Comparison of ENCODE assay signal across 1 cellular context in the genomic region with DNA sequence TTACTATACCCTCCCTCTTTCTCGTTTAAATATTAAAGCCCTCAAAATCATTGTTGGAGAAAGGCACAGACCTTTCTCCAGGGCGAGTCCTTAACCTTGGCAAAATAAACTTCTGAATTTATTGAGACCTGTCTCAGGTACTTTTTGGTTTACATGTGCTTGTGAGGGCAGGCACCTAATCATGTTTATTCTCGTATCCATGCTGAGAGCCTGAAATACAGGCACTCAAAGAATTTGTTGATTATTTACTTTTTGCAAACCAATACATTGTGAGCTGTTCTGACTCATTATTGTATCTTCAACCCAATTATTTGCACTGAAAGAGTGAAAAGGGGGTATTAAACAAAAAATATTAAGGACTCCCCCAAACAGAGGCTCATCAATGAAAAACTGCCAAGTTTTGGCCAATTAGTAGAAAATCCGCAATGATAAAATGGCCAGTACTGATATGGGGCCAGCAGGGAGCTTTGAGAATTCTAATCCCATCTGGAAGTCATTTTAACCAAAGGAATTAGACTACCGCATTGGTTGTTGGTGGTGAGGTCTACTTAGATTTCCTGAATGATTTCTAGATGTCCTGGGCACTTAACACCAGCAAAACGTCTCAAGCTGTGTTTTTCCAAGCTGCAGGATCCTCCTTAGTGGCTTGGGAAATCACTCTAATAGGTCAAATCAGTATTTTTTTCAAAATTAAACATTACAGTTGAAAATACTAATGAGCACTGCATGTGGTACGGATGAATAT.
TF ChIP-seq lines count a peak whose summit lies in the region.

No MANE protein-coding gene starts in this region.

TF ChIP-seq in IMR-90, 13 proteins besides CTCF, POLR2A, EP300 and RAD21:
- TF ChIP-seq CEBPB (IDR thresholded peaks at IDR 0.05; ENCODE audit: low read depth, low read length) (no peak), SMC3 (IDR thresholded peaks at IDR 0.05; ENCODE audit: low read depth, low read length) (no peak), CHD1 (IDR thresholded peaks at IDR 0.05; ENCODE audit: low read depth, low read length) (no peak), RFX5 (IDR thresholded peaks at IDR 0.05; ENCODE audit: low read depth, low read length) (no peak), MXI1 (IDR thresholded peaks at IDR 0.05; ENCODE audit: borderline replicate concordance, low read depth, low read length) (no peak), RCOR1 (IDR thresholded peaks at IDR 0.05; ENCODE audit: insufficient replicate concordance, low read length) (no peak), MAZ (IDR thresholded peaks at IDR 0.05; ENCODE audit: borderline replicate concordance, low read depth, low read length) (no peak), NFE2L2 (IDR thresholded peaks at IDR 0.05; ENCODE audit: low read depth, low read length) (no peak), ELK1 (IDR thresholded peaks at IDR 0.05; ENCODE audit: borderline replicate concordance, low read depth, low read length) (no peak), FOS (IDR thresholded peaks at IDR 0.05; ENCODE audit: low read depth, low read length) (no peak)
- TF ChIP-seq, protein P1, sequence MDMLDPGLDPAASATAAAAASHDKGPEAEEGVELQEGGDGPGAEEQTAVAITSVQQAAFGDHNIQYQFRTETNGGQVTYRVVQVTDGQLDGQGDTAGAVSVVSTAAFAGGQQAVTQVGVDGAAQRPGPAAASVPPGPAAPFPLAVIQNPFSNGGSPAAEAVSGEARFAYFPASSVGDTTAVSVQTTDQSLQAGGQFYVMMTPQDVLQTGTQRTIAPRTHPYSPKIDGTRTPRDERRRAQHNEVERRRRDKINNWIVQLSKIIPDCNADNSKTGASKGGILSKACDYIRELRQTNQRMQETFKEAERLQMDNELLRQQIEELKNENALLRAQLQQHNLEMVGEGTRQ (IDR thresholded peaks at IDR 0.05; ENCODE audit: low read depth, low read length), result no peak
